Comparison of ENCODE assay signal across 23 cellular contexts in the genomic region with DNA sequence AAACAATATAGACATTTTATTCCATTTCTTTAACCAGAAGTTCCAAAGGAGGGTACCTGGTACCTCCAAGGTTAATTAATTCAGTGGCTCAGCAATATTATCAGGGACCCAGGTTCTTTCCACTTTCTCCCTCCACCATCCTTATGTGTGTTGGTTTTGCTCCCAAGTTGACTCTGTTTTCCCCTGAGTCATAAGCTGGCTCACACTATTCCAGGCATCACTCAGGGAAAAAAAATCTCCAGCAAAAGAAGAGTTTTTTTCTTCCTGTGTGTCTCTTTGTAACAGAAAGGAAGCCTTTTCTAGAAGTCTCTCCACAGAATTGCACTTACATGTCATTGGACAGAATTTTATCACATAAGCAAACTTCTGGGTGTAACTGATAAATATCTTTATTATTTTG. TPM values are rescaled to one million over a fixed set of nuclear protein-coding genes. Genes with fewer than 3 reads are reported as not detected.
DNase-seq lines count a peak whose midpoint lies in the region; ATAC-seq, FAIRE-seq and TF ChIP-seq lines count a peak whose summit lies in the region.
"Had no signal": no experiment of that assay in that cellular context is flagged by ENCODE, and none has a peak within 500 bp of the region (broad histone marks: within the 10 kb centered on the region; RNA-seq: fewer than 3 reads in every experiment).

No MANE protein-coding gene starts in this region.

- peaks cover 34% of the 10 kb centered on the region for H3K4me1 Mint-ChIP-seq in endodermal cell
- H3K4me1 Mint-ChIP-seq: activated naive CD8-positive, alpha-beta T cell treated with anti-CD3 and anti-CD28 coated beads, Interleukin-2, amount 50 U/mL, for 24 hours; activated T-helper 17 cell treated with anti-CD3 and anti-CD28 coated beads, Interleukin-2, amount 50 U/mL, for 72 hours; central memory CD8-positive, alpha-beta T cell; IgD-negative memory B cell; immature natural killer cell; naive thymus-derived CD4-positive, alpha-beta T cell; stimulated activated memory B cell treated with anti-CD40 and anti-IgM and Interleukin-4, amounts not matched to agents 10 μg/mL and 1 μg/mL and 100 μg/mL, for 72 hours had no signal

- H3K36me3 ChIP-seq in RWPE2 (ENCODE audit: low read depth) (no peaks in the 10 kb centered on the region), endodermal cell (ENCODE audit: control insufficient read depth, insufficient read depth, low read length) (no peaks in the 10 kb centered on the region), osteoblast (ENCODE audit: insufficient read depth, low read length) (no peaks in the 10 kb centered on the region), small intestine (ENCODE audit: control insufficient read depth in 2 of 2, insufficient read depth in 2 of 2, low read length in 2 of 2) (no peaks in the 10 kb centered on the region)
- H3K36me3 ChIP-seq: heart left ventricle, pancreas, right lobe of liver had no signal

- peak; percentile 57 for ATAC-seq in RWPE2 (ENCODE audit: low read depth)
- ATAC-seq: activated naive CD8-positive, alpha-beta T cell treated with anti-CD3 and anti-CD28 coated beads, Interleukin-2, amount 50 U/mL, for 24 hours; activated T-helper 17 cell treated with anti-CD3 and anti-CD28 coated beads, Interleukin-2, amount 50 U/mL, for 72 hours; heart left ventricle; naive thymus-derived CD4-positive, alpha-beta T cell; pancreas; right lobe of liver; stimulated activated memory B cell treated with anti-CD40 and anti-IgM and Interleukin-4, amounts not matched to agents 10 μg/mL and 1 μg/mL and 100 μg/mL, for 72 hours had no signal

- peak; percentile 52 for DNase-seq in GM03348 (ENCODE audit: low spot score)
- no peak for DNase-seq in RWPE2 (ENCODE audit: low spot score)
- peak; percentile 5 for DNase-seq in endodermal cell
- DNase-seq in osteoblast (ENCODE audit: insufficient read length, low spot score, missing footprints) = peak; percentile 77
- DNase-seq in medulla oblongata (ENCODE audit: extremely low spot score) = no peak
- no peak for DNase-seq in small intestine
- DNase-seq in NCI-H774 (lab: John Stamatoyannopoulos, UW) = no peak
- DNase-seq: activated CD4-positive, alpha-beta T cell treated with anti-CD3 and anti-CD28 coated beads for 48 hours; activated naive CD8-positive, alpha-beta T cell treated with anti-CD3 and anti-CD28 coated beads, Interleukin-2, amount 50 U/mL, for 24 hours; AML-193; H7; heart left ventricle; immature natural killer cell; naive thymus-derived CD4-positive, alpha-beta T cell; NCI-H187 treated with DMSO at 0.1 percent for 48 hours; NK-92 treated with Interleukin-12 subunit alpha and Interleukin-12 subunit beta, amount 100 ng/mL, for 24 hours; pancreas; right lobe of liver had no signal

- H3K27me3 ChIP-seq in RWPE2 (ENCODE audit: insufficient read depth, poor library complexity, severe bottlenecking) (peaks cover 7% of the 10 kb centered on the region), endodermal cell (ENCODE audit: control insufficient read depth, insufficient read depth, low read length, poor library complexity, severe bottlenecking) (no peaks in the 10 kb centered on the region), osteoblast (ENCODE audit: insufficient read depth, low read length) (peaks cover 9% of the 10 kb centered on the region), small intestine (ENCODE audit: control insufficient read depth in 2 of 2, insufficient read depth in 2 of 2, low read length in 2 of 2) (no peaks in the 10 kb centered on the region)
- H3K27me3 ChIP-seq: heart left ventricle, right lobe of liver had no signal

- H3K9ac ChIP-seq in endodermal cell (ENCODE audit: extremely low read depth, low read length, poor library complexity, severe bottlenecking) = no peak overlapping the region

- H3K36me3 Mint-ChIP-seq in endodermal cell (ENCODE audit: low read depth) = no peaks in the 10 kb centered on the region
- H3K36me3 Mint-ChIP-seq: IgD-negative memory B cell; immature natural killer cell; naive thymus-derived CD4-positive, alpha-beta T cell; stimulated activated memory B cell treated with anti-CD40 and anti-IgM and Interleukin-4, amounts not matched to agents 10 μg/mL and 1 μg/mL and 100 μg/mL, for 72 hours had no signal

- peaks cover 4% of the 10 kb centered on the region for H3K27me3 Mint-ChIP-seq in endodermal cell (ENCODE audit: insufficient read depth)

- H3K4me1 ChIP-seq in RWPE2 (ENCODE audit: insufficient read depth, poor library complexity, severe bottlenecking) = peaks cover 6% of the 10 kb centered on the region
- peaks cover 9% of the 10 kb centered on the region for H3K4me1 ChIP-seq in endodermal cell (ENCODE audit: control insufficient read depth, insufficient read depth, low read length)
- H3K4me1 ChIP-seq in osteoblast (ENCODE audit: insufficient read depth, low read length) = no peaks in the 10 kb centered on the region
- H3K4me1 ChIP-seq in small intestine (ENCODE audit: control insufficient read depth in 2 of 2, insufficient read depth in 1 of 2, low read depth in 1 of 2, low read length in 1 of 2) = no peaks in the 10 kb centered on the region
- H3K4me1 ChIP-seq: pancreas, right lobe of liver had no signal

- H3K9me3 Mint-ChIP-seq in endodermal cell = no peaks in the 10 kb centered on the region
- H3K9me3 Mint-ChIP-seq: activated naive CD8-positive, alpha-beta T cell treated with anti-CD3 and anti-CD28 coated beads, Interleukin-2, amount 50 U/mL, for 24 hours; activated T-helper 17 cell treated with anti-CD3 and anti-CD28 coated beads, Interleukin-2, amount 50 U/mL, for 72 hours; central memory CD8-positive, alpha-beta T cell; naive thymus-derived CD4-positive, alpha-beta T cell; stimulated activated memory B cell treated with anti-CD40 and anti-IgM and Interleukin-4, amounts not matched to agents 10 μg/mL and 1 μg/mL and 100 μg/mL, for 72 hours had no signal

- H3K9me3 ChIP-seq in RWPE2 (ENCODE audit: severe bottlenecking) (no peaks in the 10 kb centered on the region), endodermal cell (ENCODE audit: control insufficient read depth, low read length) (no peaks in the 10 kb centered on the region), osteoblast (ENCODE audit: low read depth, low read length) (no peaks in the 10 kb centered on the region), small intestine (ENCODE audit: control insufficient read depth, low read depth) (no peaks in the 10 kb centered on the region)
- H3K9me3 ChIP-seq: heart left ventricle, pancreas, right lobe of liver had no signal

- no peak for FAIRE-seq in small intestine (lab: Jason Lieb, UNC)
- FAIRE-seq: pancreas had no signal

- no peaks in the 10 kb centered on the region for H4K20me1 ChIP-seq in osteoblast (ENCODE audit: insufficient read depth, low read length)

- TF ChIP-seq CTCF in RWPE2 (IDR thresholded peaks at IDR 0.05; ENCODE audit: poor library complexity, severe bottlenecking) = no peak
- TF ChIP-seq CTCF in endodermal cell (conservative IDR thresholded peaks at IDR 0.05) = no peak
- no peak for TF ChIP-seq CTCF in osteoblast (IDR thresholded peaks at IDR 0.05; ENCODE audit: extremely low read depth, low read depth, low read length)

- H3K4me3 ChIP-seq in RWPE2 (ENCODE audit: severe bottlenecking) = no peak overlapping the region
- H3K4me3 ChIP-seq in endodermal cell (ENCODE audit: low read length) = no peak overlapping the region
- H3K4me3 ChIP-seq in osteoblast (ENCODE audit: insufficient read depth, low read length) = no peak overlapping the region
- H3K4me3 ChIP-seq in small intestine (ENCODE audit: low read depth in 1 of 2, low read length in 2 of 2) = no peak overlapping the region
- H3K4me3 ChIP-seq: heart left ventricle, lung, pancreas, right lobe of liver had no signal

- no peak overlapping the region for H3K4me2 ChIP-seq in osteoblast (ENCODE audit: insufficient read depth, low read length)

- H3K27ac Mint-ChIP-seq in endodermal cell = no peak overlapping the region
- H3K27ac Mint-ChIP-seq: activated naive CD8-positive, alpha-beta T cell treated with anti-CD3 and anti-CD28 coated beads, Interleukin-2, amount 50 U/mL, for 24 hours; activated T-helper 17 cell treated with anti-CD3 and anti-CD28 coated beads, Interleukin-2, amount 50 U/mL, for 72 hours; IgD-negative memory B cell; immature natural killer cell; naive thymus-derived CD4-positive, alpha-beta T cell; stimulated activated memory B cell treated with anti-CD40 and anti-IgM and Interleukin-4, amounts not matched to agents 10 μg/mL and 1 μg/mL and 100 μg/mL, for 72 hours had no signal

- no peak overlapping the region for H3K27ac ChIP-seq in RWPE2 (ENCODE audit: poor library complexity, severe bottlenecking)
- H3K27ac ChIP-seq in endodermal cell (ENCODE audit: low read depth, low read length) = no peak overlapping the region
- H3K27ac ChIP-seq in osteoblast (ENCODE audit: low read depth, low read length) = no peak overlapping the region
- H3K27ac ChIP-seq in small intestine (ENCODE audit: low read depth in 1 of 2, low read length in 1 of 2) = no peak overlapping the region
- H3K27ac ChIP-seq: heart left ventricle, pancreas, right lobe of liver had no signal

- H3K4me3 Mint-ChIP-seq in endodermal cell = no peak overlapping the region
- H3K4me3 Mint-ChIP-seq: activated naive CD8-positive, alpha-beta T cell treated with anti-CD3 and anti-CD28 coated beads, Interleukin-2, amount 50 U/mL, for 24 hours; activated T-helper 17 cell treated with anti-CD3 and anti-CD28 coated beads, Interleukin-2, amount 50 U/mL, for 72 hours; central memory CD8-positive, alpha-beta T cell; IgD-negative memory B cell; immature natural killer cell; naive thymus-derived CD4-positive, alpha-beta T cell; stimulated activated memory B cell treated with anti-CD40 and anti-IgM and Interleukin-4, amounts not matched to agents 10 μg/mL and 1 μg/mL and 100 μg/mL, for 72 hours had no signal

- H2AFZ ChIP-seq in osteoblast (ENCODE audit: low read length) = no peak overlapping the region

- H3K79me2 ChIP-seq in osteoblast (ENCODE audit: insufficient read depth, low read length) = no peaks in the 10 kb centered on the region

RNA-seq across cellular contexts. Expression of a gene that starts 31.2 kb away (rescaled TPM):
- 10 to 100 TPM; 30.2 to 43.4 TPM for total RNA-seq in endodermal cell
- 25.0 TPM for polyA plus RNA-seq in endodermal cell (2013, experiment 1 of 2)
- 25.7 TPM for polyA plus RNA-seq in endodermal cell (2013, experiment 2 of 2)
- total RNA-seq in osteoblast = 62.2 and 84.0 TPM in 2 replicates
- 10 to 100 TPM in 1 of 3 donors, 1 to 10 TPM in 2; 5.4 to 18.1 (median 6.5) TPM for polyA plus RNA-seq in small intestine

Comparison
In these comparisons a context has a peak if more than half of its experiments do, and no peak if none do; other contexts are left out.
1. DNase-seq: peak in GM03348 (single experiment), endodermal cell (single experiment) and osteoblast (single experiment); none in RWPE2 (single experiment), medulla oblongata (single experiment), small intestine (single experiment) and NCI-H774 (single experiment).